In genomic region chr2:172177581-172177980, GRCh38 we compare ENCODE assay signal across 26 cellular contexts.
"Had no signal": no experiment of that assay in that cellular context is flagged by ENCODE, and none has a peak within 500 bp of the region (broad histone marks: within the 10 kb centered on the region; RNA-seq: fewer than 3 reads in every experiment).

No MANE protein-coding gene starts in this region.

- DNase-seq: activated CD4-positive, alpha-beta memory T cell treated with anti-CD3 and anti-CD28 coated beads for 36 hours; activated CD4-positive, alpha-beta T cell treated with anti-CD3 and anti-CD28 coated beads, Interleukin-2, amount 10 ng/mL, durations not matched to agents 24 days and 14 days; activated CD4-positive, CD25-positive, alpha-beta regulatory T cell treated with anti-CD3 and anti-CD28 coated beads, Interleukin-2, amount 50 U/mL, for 72 hours; activated CD8-positive, alpha-beta memory T cell treated with anti-CD3 and anti-CD28 coated beads, Interleukin-2, amount 50 U/mL, for 4 hours; activated gamma-delta T cell; activated naive CD4-positive, alpha-beta T cell treated with anti-CD3 and anti-CD28 coated beads, Interleukin-2, amount 50 U/mL, for 16 hours; activated T-cell treated with anti-CD3 and anti-CD28 coated beads, Interleukin-2, amount 50 U/mL, for 1 hour; amniotic stem cell; central memory CD4-positive, alpha-beta T cell; effector CD4-positive, alpha-beta T cell; esophagus squamous epithelium; left cardiac atrium; mesenchymal stem cell; naive thymus-derived CD8-positive, alpha-beta T cell; nucleus accumbens; pancreas; psoas muscle; sigmoid colon; small intestine; stimulated activated CD4-positive, alpha-beta T cell treated with anti-CD3 and anti-CD28 coated beads, Interleukin-1b, Interleukin-23, amount 100 ng/mL, for 48 hours; stimulated activated CD4-positive, alpha-beta T cell treated with anti-CD3 and anti-CD28 coated beads, Interleukin-4, amount 100 ng/mL, for 4 hours; stimulated activated CD8-positive, alpha-beta memory T cell treated with anti-CD3 and anti-CD28 coated beads, Interleukin-4, amount 100 ng/mL, for 48 hours; T-helper 2 cell; tibial artery had no signal

- H3K27me3 ChIP-seq: pancreas, suprapubic skin, tibial artery had no signal

- H3K4me1 ChIP-seq: pancreas, psoas muscle had no signal

- H3K36me3 ChIP-seq: esophagus squamous epithelium, pancreas, sigmoid colon, suprapubic skin, tibial artery had no signal

- H3K4me3 ChIP-seq: esophagus squamous epithelium, pancreas, psoas muscle, sigmoid colon, suprapubic skin, tibial artery had no signal

- ATAC-seq: left cardiac atrium; naive thymus-derived CD8-positive, alpha-beta T cell; pancreas; psoas muscle; stimulated activated memory B cell treated with anti-CD40 and anti-IgM and Interleukin-4, amounts not matched to agents 10 μg/mL and 1 μg/mL and 100 μg/mL, for 72 hours had no signal

- H3K27ac ChIP-seq: esophagus squamous epithelium, pancreas, psoas muscle, sigmoid colon, suprapubic skin, tibial artery had no signal

- H3K9me3 ChIP-seq: esophagus squamous epithelium, pancreas, psoas muscle, sigmoid colon, suprapubic skin, tibial artery had no signal
